ENCODE assay signal across 8 cellular contexts in the genomic region with DNA sequence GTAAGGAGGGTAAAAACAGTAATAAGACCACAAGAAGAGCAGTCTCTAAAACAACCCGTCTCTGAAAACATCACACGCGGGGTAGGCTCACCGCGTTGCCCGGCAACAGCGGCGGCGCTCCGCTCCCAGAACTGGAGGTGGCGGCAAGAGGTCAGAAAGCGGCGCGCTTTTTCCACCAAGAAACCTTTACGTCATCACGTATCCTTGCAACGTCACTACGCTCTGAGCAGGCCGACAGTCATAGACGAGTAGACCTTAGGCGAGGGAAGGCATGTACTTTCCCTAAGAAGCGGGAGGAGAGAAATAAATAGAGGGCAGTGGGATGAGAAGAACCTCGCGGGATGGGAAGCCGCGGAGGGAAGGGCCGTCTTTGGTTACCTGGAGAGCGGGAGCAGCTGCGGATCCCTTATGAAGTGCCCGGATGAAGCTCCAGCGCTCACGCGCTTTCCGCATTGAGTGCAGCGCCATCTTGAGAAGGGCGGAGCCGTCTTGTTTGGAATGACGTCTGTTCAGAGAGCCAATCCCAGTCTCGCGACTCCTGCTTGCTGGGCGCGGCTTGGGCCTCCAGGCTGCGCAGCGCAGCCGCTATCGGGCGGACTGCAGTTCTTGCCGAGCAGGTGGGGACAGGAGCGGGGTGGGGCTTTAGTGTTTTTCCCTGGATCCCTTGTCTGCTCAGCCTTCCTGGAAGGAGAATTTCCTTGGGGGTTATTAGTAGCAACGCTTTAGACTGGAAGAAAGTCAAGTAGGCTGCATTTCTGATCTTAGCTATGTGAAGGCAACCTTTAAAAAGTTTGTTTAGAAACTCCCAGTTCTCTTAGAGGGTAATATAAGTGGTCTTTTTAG. TPM values are rescaled to one million over a fixed set of nuclear protein-coding genes. Genes with fewer than 3 reads are reported as not detected.
DNase-seq lines count a peak whose midpoint lies in the region; ATAC-seq, FAIRE-seq and TF ChIP-seq lines count a peak whose summit lies in the region.

A gene (minus strand): TSS at position 477 of the 843 bp plus-strand sequence. CDS start 9 bp downstream, at position 468.

- 0% methylated on average over 50 of the region's 50 CpGs for WGBS in aorta, 2 donors

- H3K9me3 Mint-ChIP-seq in T-helper 2 cell treated with Interferon-gamma antibody and Interleukin-4, amounts not matched to agents 5 μg/mL and 100 μg/mL, for 36 hours: no peaks in the 10 kb centered on the region
- no peaks in the 10 kb centered on the region for H3K9me3 Mint-ChIP-seq in astrocyte (ENCODE audit: unreplicated experiment)

- intact Hi-C loops in aorta (cut with DNase I): loop anchor here in 1 of 2 donors (10.0 kb wide), 1 partner anchor 56 kb away; no protein-coding TSS in a partner anchor

- H2AFZ ChIP-seq in astrocyte (ENCODE audit: low read depth, low read length): peak within 1 kb of the TSS; percentile 95

- no peaks in the 10 kb centered on the region for H3K9me3 ChIP-seq in astrocyte (ENCODE audit: insufficient read depth, low read depth, low read length)
- no peaks in the 10 kb centered on the region for H3K9me3 ChIP-seq in aorta (ENCODE audit: control insufficient read depth, low read length)

- FAIRE-seq in GM18507 (lab: Jason Lieb, UNC) (peak; percentile 93), astrocyte (lab: Jason Lieb, UNC) (no peak)

- no peaks in the 10 kb centered on the region for H3K27me3 ChIP-seq in astrocyte (ENCODE audit: insufficient read depth, low read length)
- no peaks in the 10 kb centered on the region for H3K27me3 ChIP-seq in rectal smooth muscle tissue (ENCODE audit: control insufficient read depth, insufficient read depth, low read length)
- no peaks in the 10 kb centered on the region for H3K27me3 ChIP-seq in aorta (ENCODE audit: control insufficient read depth in 1 of 2, insufficient read depth in 2 of 2, low read length in 1 of 2)

- DNase-seq in GM18507 (ENCODE audit: extremely low spot score, insufficient read length, low read depth) (peak; percentile 87), NCI-H1930 (lab: John Stamatoyannopoulos, UW) (peak; percentile 94), astrocyte (ENCODE audit: low read depth) (peak; percentile 96), hepatic stellate cell (ENCODE audit: low spot score) (peak; percentile 87), aorta (peak; percentile 96 to 97)
- DNase-seq in T-helper 2 cell treated with Interferon-gamma antibody and Interleukin-4, amounts not matched to agents 5 μg/mL and 100 μg/mL, for 36 hours (ENCODE audit: low spot score): peak; percentile 93

- H3K36me3 ChIP-seq in astrocyte (ENCODE audit: insufficient read depth, low read length) (no peaks in the 10 kb centered on the region), rectal smooth muscle tissue (ENCODE audit: control insufficient read depth, insufficient read depth, low read length) (no peaks in the 10 kb centered on the region), aorta (ENCODE audit: control insufficient read depth in 1 of 2, insufficient read depth in 2 of 2, low read length in 1 of 2) (no peaks in the 10 kb centered on the region)

- peak within 1 kb of the TSS; percentile 89 for H3K4me2 ChIP-seq in astrocyte (ENCODE audit: low read length)

- H3K79me2 ChIP-seq in astrocyte (ENCODE audit: insufficient read depth, low read length): peaks cover 21% of the 10 kb centered on the region

- ATAC-seq in HG02973 (IDR thresholded peaks at IDR 0.05; ENCODE audit: unreplicated experiment) (peak; percentile 91), aorta (ENCODE audit: low FRiP score) (peak; percentile 100)

- peaks cover 16% of the 10 kb centered on the region for H3K36me3 Mint-ChIP-seq in T-helper 2 cell treated with Interferon-gamma antibody and Interleukin-4, amounts not matched to agents 5 μg/mL and 100 μg/mL, for 36 hours (ENCODE audit: low read depth)
- no peaks in the 10 kb centered on the region for H3K36me3 Mint-ChIP-seq in astrocyte (ENCODE audit: low read depth, unreplicated experiment)

- no peak within 1 kb of the TSS for H3K27ac Mint-ChIP-seq in T-helper 2 cell treated with Interferon-gamma antibody and Interleukin-4, amounts not matched to agents 5 μg/mL and 100 μg/mL, for 36 hours
- H3K27ac Mint-ChIP-seq in astrocyte (ENCODE audit: unreplicated experiment): no peak within 1 kb of the TSS

- H4K20me1 ChIP-seq in astrocyte (ENCODE audit: insufficient read depth, low read length): no peaks in the 10 kb centered on the region

- no peaks in the 10 kb centered on the region for H3K27me3 Mint-ChIP-seq in T-helper 2 cell treated with Interferon-gamma antibody and Interleukin-4, amounts not matched to agents 5 μg/mL and 100 μg/mL, for 36 hours (ENCODE audit: low read depth)
- H3K27me3 Mint-ChIP-seq in astrocyte (ENCODE audit: low read depth, unreplicated experiment): no peaks in the 10 kb centered on the region

- peaks cover 25% of the 10 kb centered on the region for H3K4me1 Mint-ChIP-seq in T-helper 2 cell treated with Interferon-gamma antibody and Interleukin-4, amounts not matched to agents 5 μg/mL and 100 μg/mL, for 36 hours (ENCODE audit: low read depth)
- peaks cover 13% of the 10 kb centered on the region for H3K4me1 Mint-ChIP-seq in astrocyte (ENCODE audit: low read depth, unreplicated experiment)

- H3K4me3 Mint-ChIP-seq in T-helper 2 cell treated with Interferon-gamma antibody and Interleukin-4, amounts not matched to agents 5 μg/mL and 100 μg/mL, for 36 hours: no peak within 1 kb of the TSS
- H3K4me3 Mint-ChIP-seq in astrocyte (ENCODE audit: unreplicated experiment): no peak within 1 kb of the TSS

- peaks cover 7% of the 10 kb centered on the region for H3K4me1 ChIP-seq in astrocyte (ENCODE audit: insufficient read depth, low read length)
- H3K4me1 ChIP-seq in rectal smooth muscle tissue (ENCODE audit: control insufficient read depth, insufficient read depth, low read length): peaks cover 5% of the 10 kb centered on the region
- peaks cover 0 to 2% of the 10 kb centered on the region in 2 donors for H3K4me1 ChIP-seq in aorta (ENCODE audit: control insufficient read depth in 1 of 2, insufficient read depth in 2 of 2, low read length in 2 of 2)

- H3K27ac ChIP-seq in astrocyte (ENCODE audit: low read depth, low read length) (peak within 1 kb of the TSS; percentile 100), rectal smooth muscle tissue (ENCODE audit: low read depth, low read length) (peak within 1 kb of the TSS; percentile 96), aorta (ENCODE audit: low read depth in 1 of 2, low read length in 2 of 2) (peak within 1 kb of the TSS in 1 of 2 donors; percentile 98)

- no peak for TF ChIP-seq CTCF in astrocyte (IDR thresholded peaks at IDR 0.05; ENCODE audit: insufficient read depth, low read depth, low read length)

- peak within 1 kb of the TSS; percentile 82 for H3K4me3 ChIP-seq in astrocyte (ENCODE audit: insufficient read depth, low read depth, low read length)
- H3K4me3 ChIP-seq in rectal smooth muscle tissue (ENCODE audit: low read length): peak within 1 kb of the TSS; percentile 90
- peak within 1 kb of the TSS; percentile 38 to 82 for H3K4me3 ChIP-seq in aorta (ENCODE audit: low read length in 2 of 2)

- peak within 1 kb of the TSS; percentile 96 for H3K9ac ChIP-seq in astrocyte (ENCODE audit: low read length)
- peak within 1 kb of the TSS; percentile 82 for H3K9ac ChIP-seq in rectal smooth muscle tissue (ENCODE audit: low read length)

RNA-seq across cellular contexts. Expression of the gene that starts here (rescaled TPM):
- total RNA-seq in astrocyte (10.5 and 12.4 TPM in 2 replicates), aorta (10 to 100 TPM; 10.4 to 11.5 TPM)
- 1 to 10 TPM; 6.6 to 7.0 TPM for polyA plus RNA-seq in aorta
